9 cellular contexts compared by ENCODE assay signal in the genomic region with DNA sequence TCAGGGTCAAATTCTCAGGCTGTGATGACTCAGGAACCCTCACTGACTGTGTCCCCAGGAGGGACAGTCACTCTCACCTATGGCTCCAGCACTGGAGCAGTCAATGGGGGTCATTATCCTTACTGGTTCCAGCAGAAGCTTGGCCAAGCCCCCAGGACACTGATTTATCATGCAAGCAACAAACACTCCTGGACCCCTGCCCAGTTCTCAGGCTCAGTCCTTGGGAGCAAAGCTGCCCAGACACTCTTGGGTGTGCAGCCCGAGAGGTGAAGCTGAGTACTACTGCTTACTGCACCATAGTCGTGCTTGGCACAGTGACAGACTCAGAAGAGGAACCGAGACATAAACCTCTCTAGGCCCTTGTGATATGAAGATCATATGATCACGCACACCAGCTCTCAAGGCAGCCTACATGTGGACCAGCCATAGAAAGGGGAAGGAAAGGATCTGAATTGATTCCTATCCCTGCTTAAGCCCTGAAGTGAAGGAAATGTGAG. TPM values are rescaled to one million over a fixed set of nuclear protein-coding genes. Genes with fewer than 3 reads are reported as not detected.
DNase-seq lines count a peak whose midpoint lies in the region; ATAC-seq and TF ChIP-seq lines count a peak whose summit lies in the region.
"Had no signal": no experiment of that assay in that cellular context is flagged by ENCODE, and none has a peak within 500 bp of the region (broad histone marks: within the 10 kb centered on the region; RNA-seq: fewer than 3 reads in every experiment).

No MANE protein-coding gene starts in this region.

- TF ChIP-seq CTCF in heart left ventricle (IDR thresholded peaks at IDR 0.05) (no peak), right atrium auricular region (IDR thresholded peaks at IDR 0.05) (no peak), upper lobe of left lung (IDR thresholded peaks at IDR 0.05) (no peak), endothelial cell (IDR thresholded peaks at IDR 0.05; ENCODE audit: unreplicated experiment) (no peak)
- no peak for TF ChIP-seq CTCF in CD8-positive, alpha-beta T cell (IDR thresholded peaks at IDR 0.05)

- H3K36me3 Mint-ChIP-seq in CD8-positive, alpha-beta T cell: no peaks in the 10 kb centered on the region
- H3K36me3 Mint-ChIP-seq in endothelial cell (ENCODE audit: low read depth, unreplicated experiment): peaks cover 7% of the 10 kb centered on the region

- H3K27ac ChIP-seq in heart left ventricle (no peak overlapping the region), right atrium auricular region (no peak overlapping the region), upper lobe of left lung (no peak overlapping the region)
- H3K27ac ChIP-seq in CD8-positive, alpha-beta T cell (ENCODE audit: low read depth, low read length): no peak overlapping the region

- H3K4me1 ChIP-seq in heart left ventricle (no peaks in the 10 kb centered on the region), right atrium auricular region (no peaks in the 10 kb centered on the region), upper lobe of left lung (no peaks in the 10 kb centered on the region)
- H3K4me1 ChIP-seq in CD8-positive, alpha-beta T cell (ENCODE audit: insufficient read depth, low read length): no peaks in the 10 kb centered on the region

- H3K9me3 ChIP-seq in heart left ventricle (peaks cover 0 to 17% (median 2%) of the 10 kb centered on the region in 12 donors), right atrium auricular region (peaks cover 0 to 8% of the 10 kb centered on the region in 2 donors), upper lobe of left lung (peaks cover 0 to 11% (median 4%) of the 10 kb centered on the region in 4 donors)
- H3K9me3 ChIP-seq in CD8-positive, alpha-beta T cell (ENCODE audit: low read length): no peaks in the 10 kb centered on the region

- TF ChIP-seq EP300 in upper lobe of left lung (IDR thresholded peaks at IDR 0.05): no peak

- no peak overlapping the region for H3K4me3 ChIP-seq in heart left ventricle
- no peak overlapping the region for H3K4me3 ChIP-seq in right atrium auricular region
- no peak overlapping the region for H3K4me3 ChIP-seq in upper lobe of left lung
- H3K4me3 ChIP-seq in CD8-positive, alpha-beta T cell (ENCODE audit: low read depth, low read length): no peak overlapping the region

- intact Hi-C loops in heart left ventricle (cut with DNase I): no loop called here
- intact Hi-C loops in CD8-positive, alpha-beta T cell (cut with DNase I, micrococcal nuclease): no loop called here

- H3K9me3 Mint-ChIP-seq in CD8-positive, alpha-beta T cell: peaks cover 17% of the 10 kb centered on the region
- peaks cover 14% of the 10 kb centered on the region for H3K9me3 Mint-ChIP-seq in endothelial cell (ENCODE audit: unreplicated experiment)

- H3K4me3 Mint-ChIP-seq in CD8-positive, alpha-beta T cell: no peak overlapping the region
- H3K4me3 Mint-ChIP-seq in endothelial cell (ENCODE audit: unreplicated experiment): no peak overlapping the region
- H3K4me3 Mint-ChIP-seq: activated T-cell treated with anti-CD3 and anti-CD28 coated beads, Interleukin-2, amount 50 U/mL, for 4 hours had no signal

- in situ Hi-C loops in SK-MEL-5 (cut with HindIII; ENCODE audit: low pct_unique_long_range_greater_than_20kb, low sequenced_read_pairs): no loop called here

- ATAC-seq in heart left ventricle (peak in 3 of 4 donors; percentile 26 to 61 (median 41)), HG03066 (IDR thresholded peaks at IDR 0.05; ENCODE audit: low read depth, unreplicated experiment) (peak; percentile 95), upper lobe of left lung (ENCODE audit: low FRiP score in 2 of 2) (peak; percentile 67 to 81)
- ATAC-seq in CD8-positive, alpha-beta T cell: no peak
- ATAC-seq: activated T-cell treated with anti-CD3 and anti-CD28 coated beads, Interleukin-2, amount 50 U/mL, for 4 hours had no signal

- 20 to 32% (median 23%) methylated on average over 4 of the region's 4 CpGs for WGBS in heart left ventricle, 4 donors
- 15 to 18% methylated on average over 4 of the region's 4 CpGs for WGBS in upper lobe of left lung, 2 donors

- no peak for TF ChIP-seq POLR2A in heart left ventricle (IDR thresholded peaks at IDR 0.05)
- no peak for TF ChIP-seq POLR2A in upper lobe of left lung (IDR thresholded peaks at IDR 0.05)

- peaks cover 52% of the 10 kb centered on the region for H3K27me3 Mint-ChIP-seq in CD8-positive, alpha-beta T cell (ENCODE audit: low read depth)
- peaks cover 2% of the 10 kb centered on the region for H3K27me3 Mint-ChIP-seq in endothelial cell (ENCODE audit: unreplicated experiment)

- no peaks in the 10 kb centered on the region for H3K4me1 Mint-ChIP-seq in CD8-positive, alpha-beta T cell (ENCODE audit: low read depth)
- H3K4me1 Mint-ChIP-seq in endothelial cell (ENCODE audit: unreplicated experiment): peaks cover 4% of the 10 kb centered on the region

- H3K27me3 ChIP-seq in heart left ventricle (peaks cover 0 to 30% (median 7%) of the 10 kb centered on the region in 9 donors), right atrium auricular region (no peaks in the 10 kb centered on the region), upper lobe of left lung (no peaks in the 10 kb centered on the region)
- H3K27me3 ChIP-seq in CD8-positive, alpha-beta T cell (ENCODE audit: insufficient read depth, low read length): no peaks in the 10 kb centered on the region

- POLR2A ChIA-PET in CD8-positive, alpha-beta T cell (lab: Charles Lee): no interaction called here

- DNase-seq in heart left ventricle: peak in 2 of 5 donors; percentile 11 to 34
- DNase-seq in right atrium auricular region (ENCODE audit: low spot score): no peak
- DNase-seq in SK-MEL-5 (ENCODE audit: low read depth, low spot score): peak; percentile 32
- DNase-seq in upper lobe of left lung: peak in 1 of 2 donors; percentile 54
- DNase-seq in NCI-H1417 treated with DMSO at 0.1 percent for 48 hours (lab: John Stamatoyannopoulos, UW): no peak
- DNase-seq in CD8-positive, alpha-beta T cell: no peak
- DNase-seq in endothelial cell (ENCODE audit: low spot score): no peak
- DNase-seq: activated T-cell treated with anti-CD3 and anti-CD28 coated beads, Interleukin-2, amount 50 U/mL, for 4 hours had no signal

- no peaks in the 10 kb centered on the region for H3K36me3 ChIP-seq in heart left ventricle
- no peaks in the 10 kb centered on the region for H3K36me3 ChIP-seq in right atrium auricular region
- H3K36me3 ChIP-seq in upper lobe of left lung: no peaks in the 10 kb centered on the region
- H3K36me3 ChIP-seq in CD8-positive, alpha-beta T cell (ENCODE audit: insufficient read depth, low read length): no peaks in the 10 kb centered on the region

- no peak overlapping the region for H3K27ac Mint-ChIP-seq in CD8-positive, alpha-beta T cell
- no peak overlapping the region for H3K27ac Mint-ChIP-seq in endothelial cell (ENCODE audit: unreplicated experiment)

- CTCF ChIA-PET in CD8-positive, alpha-beta T cell (lab: Charles Lee): interaction anchor here (0.7 to 1.9 kb wide), 3 partner anchors 14 to 562 kb away, joined by 3 to 5 read pairs (median 4); no protein-coding TSS in a partner anchor

RNA-seq across cellular contexts. Expression of a gene that starts 58.2 kb away (rescaled TPM):
- total RNA-seq in heart left ventricle: 1 to 10 TPM in 4 of 9 donors, under 1 TPM in 5; 0.19 to 1.5 (median 0.84) TPM
- polyA plus RNA-seq in heart left ventricle: under 1 TPM; 0.06 to 0.19 TPM
- total RNA-seq in right atrium auricular region: 1 to 10 TPM; 1.1 to 1.2 TPM
- total RNA-seq in SK-MEL-5 (2014; rRNA removed; shearing (Covaris generic)): 8.4 and 9.1 TPM in 2 replicates
- 4.5 and 5.9 TPM in 2 replicates for polyA plus RNA-seq in SK-MEL-5 (2015; cell fraction: cytosol; rRNA removed)
- 8.8 and 16.2 TPM in 2 replicates for polyA plus RNA-seq in SK-MEL-5 (2015; cell fraction: nucleus; rRNA removed)
- total RNA-seq in upper lobe of left lung: under 1 TPM in 5 of 6 donors, not detected in 1; 0.22 to 0.98 (median 0.44) TPM
- 1 to 10 TPM; 1.6 to 1.7 TPM for total RNA-seq in CD8-positive, alpha-beta T cell
- 6.8 TPM for total RNA-seq in endothelial cell (ENCODE audit: unreplicated experiment)
